In the genomic region with DNA sequence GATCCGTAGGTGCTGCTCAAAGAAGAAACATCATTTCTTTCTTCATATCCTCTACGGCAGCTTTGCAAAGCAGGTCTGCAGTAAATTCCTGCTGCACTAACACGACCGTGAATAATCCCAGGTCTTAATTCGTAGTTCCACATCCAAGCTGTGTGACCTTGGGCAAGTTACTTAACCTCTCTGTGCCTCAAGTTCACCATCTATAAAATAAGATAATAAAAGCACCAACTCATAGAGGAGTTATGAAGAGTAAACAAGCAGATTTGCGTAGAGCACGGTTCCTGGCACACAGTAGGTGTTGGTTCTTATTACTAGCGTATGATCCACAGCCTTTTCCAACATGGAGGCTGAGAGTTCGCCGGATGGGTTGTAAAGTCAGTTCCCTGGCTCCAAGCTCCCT, we compare ENCODE assay signal across 15 cellular contexts. TPM values are rescaled to one million over a fixed set of nuclear protein-coding genes. Genes with fewer than 3 reads are reported as not detected.
DNase-seq lines count a peak whose midpoint lies in the region; ATAC-seq, FAIRE-seq and TF ChIP-seq lines count a peak whose summit lies in the region.
"Had no signal": no experiment of that assay in that cellular context is flagged by ENCODE, and none has a peak within 500 bp of the region (broad histone marks: within the 10 kb centered on the region; RNA-seq: fewer than 3 reads in every experiment).

No MANE protein-coding gene starts in this region.

- H3K4me3 Mint-ChIP-seq in Caco-2 (ENCODE audit: unreplicated experiment): no peak overlapping the region

- WGBS in gastroesophageal sphincter (ENCODE audit: low coverage in 1 of 2), 2 donors: 70% methylated on average over 4 to 10 of the region's 10 CpGs
- 78 to 87% methylated on average over 10 of the region's 10 CpGs for WGBS in sigmoid colon, 2 donors

- H3K4me1 ChIP-seq in Caco-2 (peaks cover 13% of the 10 kb centered on the region), Panc1 (ENCODE audit: control insufficient read depth, insufficient read depth, low read length) (peaks cover 60% of the 10 kb centered on the region), gastroesophageal sphincter (peaks cover 0 to 87% (median 48%) of the 10 kb centered on the region in 3 donors), sigmoid colon (peaks cover 0 to 76% (median 72%) of the 10 kb centered on the region in 4 donors), Peyer's patch (peaks cover 0 to 62% (median 21%) of the 10 kb centered on the region in 4 donors)

- DNase-seq in Caco-2 (no peak), Panc1 (ENCODE audit: low read depth, low spot score) (no peak), sigmoid colon (no peak), erythroblast (lab: John Stamatoyannopoulos, UW) (no peak), frontal cortex (ENCODE audit: low spot score in 2 of 2) (no peak), occipital lobe (lab: John Stamatoyannopoulos, UW) (no peak), Peyer's patch (no peak)
- DNase-seq: activated CD4-positive, alpha-beta T cell treated with anti-CD3 and anti-CD28 coated beads for 48 hours; Kasumi-1; NCI-H1694 treated with DMSO at 0.1 percent for 48 hours; NCI-H748 treated with DMSO at 0.1 percent for 48 hours; stimulated activated CD4-positive, alpha-beta T cell treated with anti-CD3 and anti-CD28 coated beads, Interleukin-1b, Interleukin-23, amount 100 ng/mL, for 48 hours; stimulated activated CD8-positive, alpha-beta memory T cell treated with anti-CD3 and anti-CD28 coated beads, Interleukin-4, amount 100 ng/mL, for 48 hours had no signal

- H3K36me3 Mint-ChIP-seq in Caco-2 (ENCODE audit: insufficient read depth, unreplicated experiment): peaks cover 6% of the 10 kb centered on the region

- no peaks in the 10 kb centered on the region for H3K9me3 Mint-ChIP-seq in Caco-2 (ENCODE audit: unreplicated experiment)

- H3K4me3 ChIP-seq in Caco-2 (ENCODE audit: low read depth, low read length) (no peak overlapping the region), Panc1 (ENCODE audit: low read depth in 2 of 2, low read length in 2 of 2) (peak overlapping the region; percentile 17 to 84), gastroesophageal sphincter (no peak overlapping the region), sigmoid colon (no peak overlapping the region), Peyer's patch (no peak overlapping the region)

- no peak for TF ChIP-seq EP300 in gastroesophageal sphincter (IDR thresholded peaks at IDR 0.05)
- no peak for TF ChIP-seq EP300 in sigmoid colon (IDR thresholded peaks at IDR 0.05)

- POLR2A ChIA-PET in Caco-2 (lab: Charles Lee): no interaction called here
- POLR2A ChIA-PET in Panc1 (lab: Charles Lee): no interaction called here

- TF ChIP-seq CTCF in Caco-2 (IDR thresholded peaks at IDR 0.05; ENCODE audit: insufficient read depth in 1 of 2, low read depth in 1 of 2, low read length in 1 of 2, severe bottlenecking in 1 of 2, unreplicated experiment in 1 of 2) (no peak), Panc1 (IDR thresholded peaks at IDR 0.05) (no peak), gastroesophageal sphincter (IDR thresholded peaks at IDR 0.05) (no peak), sigmoid colon (IDR thresholded peaks at IDR 0.05) (no peak), Peyer's patch (IDR thresholded peaks at IDR 0.05) (no peak)

- TF ChIP-seq POLR2A in gastroesophageal sphincter (IDR thresholded peaks at IDR 0.05) (no peak), sigmoid colon (IDR thresholded peaks at IDR 0.05) (no peak), erythroblast (IDR thresholded peaks at IDR 0.05; ENCODE audit: low read length) (no peak), Peyer's patch (IDR thresholded peaks at IDR 0.05) (no peak)

- intact Hi-C loops in Caco-2 (cut with micrococcal nuclease; ENCODE audit: unreplicated experiment): no loop called here
- intact Hi-C loops in Panc1 (cut with micrococcal nuclease; ENCODE audit: unreplicated experiment): loop anchor here (10.0 kb wide), 3 partner anchors 161 to 201 kb away; no protein-coding TSS in a partner anchor
- intact Hi-C loops in sigmoid colon (cut with DNase I): no loop called here

- H3K9me3 ChIP-seq in Caco-2: no peaks in the 10 kb centered on the region
- H3K9me3 ChIP-seq in Panc1 (ENCODE audit: control insufficient read depth, insufficient read depth, low read depth, low read length): no peaks in the 10 kb centered on the region
- H3K9me3 ChIP-seq in gastroesophageal sphincter: no peaks in the 10 kb centered on the region
- H3K9me3 ChIP-seq in sigmoid colon: no peaks in the 10 kb centered on the region
- no peaks in the 10 kb centered on the region for H3K9me3 ChIP-seq in Peyer's patch

- in situ Hi-C loops in Panc1 (cut with HindIII; ENCODE audit: low pct_unique_long_range_greater_than_20kb, low sequenced_read_pairs): no loop called here

- H3K4me1 Mint-ChIP-seq in Caco-2 (ENCODE audit: low read depth, unreplicated experiment): peaks cover 12% of the 10 kb centered on the region

- H3K27me3 ChIP-seq in Caco-2 (replicated peaks; ENCODE audit: control insufficient read depth, insufficient read depth, low read length) (no peaks in the 10 kb centered on the region), Panc1 (ENCODE audit: control insufficient read depth, insufficient read depth, low read length) (no peaks in the 10 kb centered on the region), gastroesophageal sphincter (no peaks in the 10 kb centered on the region), sigmoid colon (no peaks in the 10 kb centered on the region), Peyer's patch (no peaks in the 10 kb centered on the region)

- no peaks in the 10 kb centered on the region for H3K27me3 Mint-ChIP-seq in Caco-2 (ENCODE audit: insufficient read depth, unreplicated experiment)

- TSS peak; percentile 6 for BruUV-seq in Caco-2 (replicated peaks; lab: Mats Ljungman, UMichigan)
- BruUV-seq in Panc1 (replicated peaks; lab: Mats Ljungman, UMichigan): no TSS peak

- ATAC-seq in Panc1: no peak
- no peak for ATAC-seq in gastroesophageal sphincter

- no peak overlapping the region for H3K27ac Mint-ChIP-seq in Caco-2 (ENCODE audit: unreplicated experiment)

- CTCF ChIA-PET in Caco-2 (lab: Charles Lee) (no interaction called here), Panc1 (lab: Charles Lee) (interaction anchor here (0.7 kb wide), 1 partner anchor 115 kb away, joined by 6 read pairs; no protein-coding TSS in a partner anchor)

- FAIRE-seq in frontal cortex (lab: Jason Lieb, UNC): no peak
- FAIRE-seq: GM19239 had no signal

- H3K36me3 ChIP-seq in Caco-2 (ENCODE audit: control insufficient read depth, insufficient read depth, low read length): peaks cover 1% of the 10 kb centered on the region; the same call in 1 of the 2 replicates
- no peaks in the 10 kb centered on the region; the same call in 1 of the 2 replicates for H3K36me3 ChIP-seq in Panc1 (ENCODE audit: control insufficient read depth, insufficient read depth, low read length)
- no peaks in the 10 kb centered on the region for H3K36me3 ChIP-seq in gastroesophageal sphincter
- H3K36me3 ChIP-seq in sigmoid colon: no peaks in the 10 kb centered on the region
- no peaks in the 10 kb centered on the region for H3K36me3 ChIP-seq in Peyer's patch

- H3K27ac ChIP-seq in Panc1 (ENCODE audit: low read length) (peak overlapping the region; percentile 80), gastroesophageal sphincter (peak overlapping the region in 3 of 4 donors; percentile 98 to 100 (median 100)), sigmoid colon (peak overlapping the region; percentile 97 to 100 (median 99)), Peyer's patch (peak overlapping the region in 2 of 4 donors; percentile 38 to 98)

RNA-seq across cellular contexts. Expression of gene NCOR2, which starts 3.6 kb away (rescaled TPM):
- total RNA-seq in Caco-2 (2022) (243 and 250 TPM in 2 replicates), Panc1 (2021; ENCODE audit: unreplicated experiment) (461 TPM), gastroesophageal sphincter (100 to 1,000 TPM in 2 of 4 donors, 10 to 100 TPM in 2; 67.2 to 148 (median 105) TPM), sigmoid colon (100 to 1,000 TPM in 1 of 4 donors, 10 to 100 TPM in 3; 42.5 to 134 (median 73.5) TPM), frontal cortex (7.3 TPM), occipital lobe (12.8 TPM), Peyer's patch (100 to 1,000 TPM; 105 to 330 (median 148) TPM)
- 441 TPM for polyA plus RNA-seq in Panc1 (2012; ENCODE audit: insufficient read length)
- polyA plus RNA-seq in sigmoid colon: 10 to 100 TPM; 18.6 to 81.8 (median 24.7) TPM

Comparison
In these comparisons a context has a peak if more than half of its experiments do, and no peak if none do; other contexts are left out.
1. H3K4me3 ChIP-seq: peak in Panc1 (2 of 2); none in Caco-2 (single experiment), gastroesophageal sphincter (0 of 2), sigmoid colon (0 of 4) and Peyer's patch (0 of 4).